ENCODE assay signal across 9 cellular contexts in the genomic region with DNA sequence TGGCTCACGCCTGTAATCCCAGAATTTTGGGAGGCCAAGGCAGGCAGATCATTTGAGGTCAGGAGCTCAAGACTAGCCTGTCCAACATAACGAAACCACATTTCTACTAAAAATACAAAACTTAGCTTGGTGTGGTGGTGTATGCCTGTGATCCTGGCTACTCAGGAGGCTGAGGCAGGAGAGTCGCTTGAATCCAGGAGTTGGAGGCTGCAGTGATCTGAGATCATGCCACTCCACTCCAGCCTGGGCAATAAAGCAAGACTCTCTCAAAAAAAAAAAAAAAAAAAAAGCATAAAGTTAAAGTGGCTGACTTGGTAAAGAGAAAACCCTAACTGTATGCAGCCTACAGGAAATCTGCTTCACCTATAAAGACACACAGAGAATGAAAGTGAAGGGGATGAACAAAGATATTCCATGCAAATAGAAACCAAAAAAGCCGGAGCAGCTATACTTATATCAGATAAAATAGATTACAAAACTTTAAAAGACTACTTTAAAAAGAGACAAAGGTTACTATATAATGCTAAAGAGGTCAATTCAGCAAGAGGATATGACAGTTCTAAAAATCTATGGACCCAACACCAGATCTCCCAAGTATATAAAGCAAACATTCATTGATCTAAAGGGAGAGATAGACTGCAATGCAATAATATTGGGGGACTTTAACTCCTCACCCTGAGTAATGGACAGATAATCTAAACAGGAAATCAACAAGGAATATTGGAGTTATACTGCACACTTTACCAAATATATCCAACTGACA. TPM values are rescaled to one million over a fixed set of nuclear protein-coding genes. Genes with fewer than 3 reads are reported as not detected.
A peak's percentile ranks its signal among the peaks of the same experiment; 100 is the strongest.
DNase-seq lines count a peak whose midpoint lies in the region; ATAC-seq and TF ChIP-seq lines count a peak whose summit lies in the region.
"Had no signal": no experiment of that assay in that cellular context is flagged by ENCODE, and none has a peak within 500 bp of the region (broad histone marks: within the 10 kb centered on the region; RNA-seq: fewer than 3 reads in every experiment).

No MANE protein-coding gene starts in this region.

- no peaks in the 10 kb centered on the region for H3K9me3 ChIP-seq in SK-N-SH

- POLR2A ChIA-PET in activated CD4-positive, alpha-beta T cell treated with anti-CD3 and anti-CD28 coated beads, Interleukin-2, amount 10 ng/mL, durations not matched to agents 7 days and 5 days (lab: Charles Lee) = interaction anchor here (1.4 to 2.3 kb wide), 3 partner anchors 68 to 106 kb away, joined by 5 to 8 read pairs (median 7); a partner anchor contains a TSS
- POLR2A ChIA-PET in T-cell (lab: Charles Lee) = interaction anchor here (0.7 to 1.2 kb wide), 2 partner anchors 9 to 196 kb away, joined by 4 to 8 read pairs; a partner anchor contains a TSS
- POLR2A ChIA-PET in SK-N-SH (lab: Yijun Ruan, JAX) = no interaction called here

- no peak overlapping the region for H3K4me3 ChIP-seq in SK-N-SH (ENCODE audit: low read depth in 2 of 2, low read length in 1 of 2)

- no peaks in the 10 kb centered on the region for H3K9me2 ChIP-seq in SK-N-SH

- no peak for TF ChIP-seq RAD21 in SK-N-SH (IDR thresholded peaks at IDR 0.05; ENCODE audit: low read length)

- no peak for DNase-seq in activated CD4-positive, alpha-beta T cell treated with anti-CD3 and anti-CD28 coated beads, Interleukin-2, amount 10 ng/mL, durations not matched to agents 7 days and 5 days
- no peak for DNase-seq in activated CD4-positive, alpha-beta T cell treated with anti-CD3 and anti-CD28 coated beads for 48 hours
- DNase-seq in T-cell (no peak), immature natural killer cell (peak in 2 of 3 donors; percentile 31 to 43), SK-N-SH (no peak), NCI-H146 (lab: John Stamatoyannopoulos, UW) (no peak), GM19238 (ENCODE audit: insufficient read length, low spot score) (no peak)
- no peak for DNase-seq in stimulated activated naive CD8-positive, alpha-beta T cell treated with anti-CD3 and anti-CD28 coated beads, Interleukin-15, amount 100 ng/mL, for 72 hours
- DNase-seq: NCI-H1930 had no signal

- H3K4me2 ChIP-seq in SK-N-SH = no peak overlapping the region

- H3K27ac Mint-ChIP-seq in activated CD4-positive, alpha-beta T cell treated with anti-CD3 and anti-CD28 coated beads, Interleukin-2, amount 10 ng/mL, durations not matched to agents 7 days and 5 days = peak overlapping the region; percentile 90
- H3K27ac Mint-ChIP-seq in T-cell (peak overlapping the region; percentile 77 to 87), immature natural killer cell (peak overlapping the region; percentile 76 to 99 (median 88))
- H3K27ac Mint-ChIP-seq in stimulated activated naive CD8-positive, alpha-beta T cell treated with anti-CD3 and anti-CD28 coated beads, Interleukin-15, amount 100 ng/mL, for 72 hours = peak overlapping the region; percentile 79 to 85

- 11% methylated on average over 4 of the region's 4 CpGs for WGBS in SK-N-SH (ENCODE audit: low lambda C conversion rate)

- H3K27me3 ChIP-seq in SK-N-SH (ENCODE audit: insufficient read depth) = no peaks in the 10 kb centered on the region

- TF ChIP-seq CTCF in SK-N-SH (IDR thresholded peaks at IDR 0.05) = no peak

- no peaks in the 10 kb centered on the region for H3K36me3 ChIP-seq in SK-N-SH (replicated peaks in 1 of 2; ENCODE audit: control insufficient read depth in 1 of 2, insufficient read depth in 2 of 2, low read length in 1 of 2)

- no peaks in the 10 kb centered on the region for H3F3A ChIP-seq in SK-N-SH (replicated peaks; ENCODE audit: insufficient read depth)

- ATAC-seq in T-cell (replicated peaks in 1 of 4) = peak in 1 of 4 experiments; percentile 58
- peak; percentile 53 for ATAC-seq in stimulated activated naive CD8-positive, alpha-beta T cell treated with anti-CD3 and anti-CD28 coated beads, Interleukin-15, amount 100 ng/mL, for 72 hours

- H3K27me3 Mint-ChIP-seq in activated CD4-positive, alpha-beta T cell treated with anti-CD3 and anti-CD28 coated beads, Interleukin-2, amount 10 ng/mL, durations not matched to agents 7 days and 5 days = no peaks in the 10 kb centered on the region
- no peaks in the 10 kb centered on the region for H3K27me3 Mint-ChIP-seq in T-cell
- peaks cover 1 to 12% (median 5%) of the 10 kb centered on the region in 3 donors for H3K27me3 Mint-ChIP-seq in immature natural killer cell (ENCODE audit: low read depth in 3 of 3)
- H3K27me3 Mint-ChIP-seq in stimulated activated naive CD8-positive, alpha-beta T cell treated with anti-CD3 and anti-CD28 coated beads, Interleukin-15, amount 100 ng/mL, for 72 hours = no peaks in the 10 kb centered on the region

- H3K79me2 ChIP-seq in SK-N-SH (ENCODE audit: insufficient read depth) = no peaks in the 10 kb centered on the region

- CTCF ChIA-PET in activated CD4-positive, alpha-beta T cell treated with anti-CD3 and anti-CD28 coated beads, Interleukin-2, amount 10 ng/mL, durations not matched to agents 7 days and 5 days (lab: Charles Lee) = interaction anchor here (1.0 kb wide), 1 partner anchor 55 kb away, joined by 3 read pairs; no protein-coding TSS in a partner anchor
- CTCF ChIA-PET in T-cell (lab: Charles Lee) (interaction anchor here (0.7 to 1.3 kb wide), 4 partner anchors 50 to 123 kb away, joined by 3 to 6 read pairs (median 3); no protein-coding TSS in a partner anchor), SK-N-SH (lab: Yijun Ruan, JAX) (no interaction called here)

- H3K27ac ChIP-seq in SK-N-SH (ENCODE audit: low read depth in 2 of 2, low read length in 1 of 2) = no peak overlapping the region

- no peak overlapping the region for H3K9ac ChIP-seq in SK-N-SH

- peaks cover 38% of the 10 kb centered on the region for H3K4me1 Mint-ChIP-seq in activated CD4-positive, alpha-beta T cell treated with anti-CD3 and anti-CD28 coated beads, Interleukin-2, amount 10 ng/mL, durations not matched to agents 7 days and 5 days
- H3K4me1 Mint-ChIP-seq in T-cell = peaks cover 47 to 70% (median 55%) of the 10 kb centered on the region in 3 donors
- H3K4me1 Mint-ChIP-seq in immature natural killer cell = peaks cover 8 to 58% of the 10 kb centered on the region in 2 donors
- H3K4me1 Mint-ChIP-seq in stimulated activated naive CD8-positive, alpha-beta T cell treated with anti-CD3 and anti-CD28 coated beads, Interleukin-15, amount 100 ng/mL, for 72 hours = peaks cover 39% of the 10 kb centered on the region

- H3K9me3 Mint-ChIP-seq in activated CD4-positive, alpha-beta T cell treated with anti-CD3 and anti-CD28 coated beads, Interleukin-2, amount 10 ng/mL, durations not matched to agents 7 days and 5 days = peaks cover 24% of the 10 kb centered on the region
- H3K9me3 Mint-ChIP-seq in T-cell = peaks cover 9 to 20% (median 14%) of the 10 kb centered on the region in 3 donors
- peaks cover 0 to 17% (median 12%) of the 10 kb centered on the region in 6 donors for H3K9me3 Mint-ChIP-seq in immature natural killer cell
- H3K9me3 Mint-ChIP-seq in stimulated activated naive CD8-positive, alpha-beta T cell treated with anti-CD3 and anti-CD28 coated beads, Interleukin-15, amount 100 ng/mL, for 72 hours = peaks cover 14 to 18% of the 10 kb centered on the region in 2 donors

- H3K4me3 Mint-ChIP-seq in activated CD4-positive, alpha-beta T cell treated with anti-CD3 and anti-CD28 coated beads, Interleukin-2, amount 10 ng/mL, durations not matched to agents 7 days and 5 days = peak overlapping the region; percentile 85
- H3K4me3 Mint-ChIP-seq in T-cell (peak overlapping the region; percentile 83 to 96 (median 87)), immature natural killer cell (peak overlapping the region; percentile 89 to 97 (median 93))
- peak overlapping the region; percentile 80 to 95 for H3K4me3 Mint-ChIP-seq in stimulated activated naive CD8-positive, alpha-beta T cell treated with anti-CD3 and anti-CD28 coated beads, Interleukin-15, amount 100 ng/mL, for 72 hours

- TF ChIP-seq EP300 in SK-N-SH (IDR thresholded peaks at IDR 0.05; ENCODE audit: borderline replicate concordance in 1 of 2, low read depth in 1 of 2, low read length in 1 of 2) = no peak

- H2AFZ ChIP-seq in SK-N-SH (ENCODE audit: low read depth) = no peak overlapping the region

- H3K4me1 ChIP-seq in SK-N-SH (ENCODE audit: control insufficient read depth in 1 of 2, insufficient read depth in 2 of 2, low read depth in 1 of 2, low read length in 1 of 2) = no peaks in the 10 kb centered on the region

- no peaks in the 10 kb centered on the region for H4K20me1 ChIP-seq in SK-N-SH (ENCODE audit: insufficient read depth)

- H3K36me3 Mint-ChIP-seq in activated CD4-positive, alpha-beta T cell treated with anti-CD3 and anti-CD28 coated beads, Interleukin-2, amount 10 ng/mL, durations not matched to agents 7 days and 5 days (ENCODE audit: low read depth) = peaks cover 48% of the 10 kb centered on the region
- H3K36me3 Mint-ChIP-seq in T-cell (peaks cover 39% of the 10 kb centered on the region), immature natural killer cell (peaks cover 30 to 37% (median 36%) of the 10 kb centered on the region in 3 donors)

TF ChIP-seq in SK-N-SH, 30 proteins besides CTCF, POLR2A, EP300 and RAD21 (continues in another document):
- no peak for TF ChIP-seq SMC3 (IDR thresholded peaks at IDR 0.05; ENCODE audit: low read depth, low read length)
- TF ChIP-seq RCOR1 (IDR thresholded peaks at IDR 0.05; ENCODE audit: low read length) = no peak
- no peak for TF ChIP-seq SIN3A (IDR thresholded peaks at IDR 0.05; ENCODE audit: borderline replicate concordance, low read depth, low read length)

RNA-seq across cellular contexts. Expression of a gene that starts 4.1 kb away (rescaled TPM):
- total RNA-seq in activated CD4-positive, alpha-beta T cell treated with anti-CD3 and anti-CD28 coated beads, Interleukin-2, amount 10 ng/mL, durations not matched to agents 7 days and 5 days = 10 to 100 TPM; 53.7 to 61.4 TPM
- 100 to 1,000 TPM in 1 of 5 donors, 10 to 100 TPM in 4; 60.0 to 101 (median 74.7) TPM for total RNA-seq in T-cell
- polyA plus RNA-seq in immature natural killer cell (100 to 1,000 TPM in 2 of 3 donors, 10 to 100 TPM in 1; 92.8 to 134 (median 130) TPM), SK-N-SH (2012; rRNA removed) (not detected in 2 replicates)
- polyA plus RNA-seq in SK-N-SH (2012; cell fraction: cytosol; rRNA removed) = not detected in 2 replicates
- polyA plus RNA-seq in SK-N-SH (2012; cell fraction: nucleus; rRNA removed) = not detected in 2 replicates

RNA-seq across cellular contexts. Expression of a gene that starts 16.2 kb away (rescaled TPM):
- under 1 TPM in 1 of 2 experiments, not detected in 1; 0.29 TPM for total RNA-seq in activated CD4-positive, alpha-beta T cell treated with anti-CD3 and anti-CD28 coated beads, Interleukin-2, amount 10 ng/mL, durations not matched to agents 7 days and 5 days
- not detected for total RNA-seq in T-cell
- 1 to 10 TPM in 1 of 3 donors, under 1 TPM in 1, not detected in 1; 0.94 to 3.4 TPM for polyA plus RNA-seq in immature natural killer cell
- not detected in 2 replicates for polyA plus RNA-seq in SK-N-SH (2012; rRNA removed)
- not detected in 2 replicates for polyA plus RNA-seq in SK-N-SH (2012; cell fraction: cytosol; rRNA removed)
- not detected in 2 replicates for polyA plus RNA-seq in SK-N-SH (2012; cell fraction: nucleus; rRNA removed)

RNA-seq across cellular contexts. Expression of a gene that starts 37.8 kb away (rescaled TPM):
- under 1 TPM; 0.19 to 0.20 TPM for total RNA-seq in activated CD4-positive, alpha-beta T cell treated with anti-CD3 and anti-CD28 coated beads, Interleukin-2, amount 10 ng/mL, durations not matched to agents 7 days and 5 days
- 10 to 100 TPM in 1 of 5 donors, 1 to 10 TPM in 1, under 1 TPM in 3; 0.35 to 24.8 (median 0.95) TPM for total RNA-seq in T-cell
- 1,000 to 10,000 TPM; 1,026 to 1,807 (median 1,127) TPM for polyA plus RNA-seq in immature natural killer cell
- polyA plus RNA-seq in SK-N-SH (2012; rRNA removed) = not detected in 2 replicates
- polyA plus RNA-seq in SK-N-SH (2012; cell fraction: cytosol; rRNA removed) = not detected in 2 replicates
- not detected in 2 replicates for polyA plus RNA-seq in SK-N-SH (2012; cell fraction: nucleus; rRNA removed)

Comparison
In these comparisons a context has a peak if more than half of its experiments do, and no peak if none do; other contexts are left out.
1. DNase-seq: peak in immature natural killer cell (2 of 3); none in activated CD4-positive, alpha-beta T cell treated with anti-CD3 and anti-CD28 coated beads, Interleukin-2, amount 10 ng/mL, durations not matched to agents 7 days and 5 days (single experiment), activated CD4-positive, alpha-beta T cell treated with anti-CD3 and anti-CD28 coated beads for 48 hours (single experiment), T-cell (0 of 34), stimulated activated naive CD8-positive, alpha-beta T cell treated with anti-CD3 and anti-CD28 coated beads, Interleukin-15, amount 100 ng/mL, for 72 hours (0 of 2), SK-N-SH (single experiment), NCI-H146 (single experiment) and GM19238 (single experiment).
2. Peak in every context shown above with its lines, with median percentiles within 50 percentile points of each other: H3K27ac Mint-ChIP-seq and H3K4me3 Mint-ChIP-seq.